In the genomic region with DNA sequence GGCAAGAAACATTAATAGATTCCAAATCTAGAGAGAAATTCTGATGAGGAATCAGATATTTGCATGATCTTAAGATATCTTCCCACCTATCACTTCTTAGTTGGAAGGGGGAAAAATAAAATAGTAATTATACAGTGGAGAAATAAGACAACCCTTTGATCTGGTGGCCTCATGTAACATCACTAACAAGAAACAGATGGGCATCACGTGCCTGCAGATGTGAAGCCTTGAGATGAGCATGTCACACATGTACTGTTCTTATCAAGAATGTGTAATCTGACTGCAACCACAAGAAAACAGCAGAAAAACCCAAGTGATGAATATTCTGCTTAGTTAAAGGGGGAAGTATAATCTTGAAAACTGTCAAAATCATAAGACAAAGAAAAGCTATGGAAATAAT, we compare ENCODE assay signal across 23 cellular contexts. TPM values are rescaled to one million over a fixed set of nuclear protein-coding genes. Genes with fewer than 3 reads are reported as not detected.
A peak's percentile ranks its signal among the peaks of the same experiment; 100 is the strongest.
DNase-seq lines count a peak whose midpoint lies in the region; ATAC-seq and TF ChIP-seq lines count a peak whose summit lies in the region.
"Had no signal": no experiment of that assay in that cellular context is flagged by ENCODE, and none has a peak within 500 bp of the region (broad histone marks: within the 10 kb centered on the region; RNA-seq: fewer than 3 reads in every experiment).

No MANE protein-coding gene starts in this region.

- no peaks in the 10 kb centered on the region for H3K9me2 ChIP-seq in SK-N-SH

- H3F3A ChIP-seq in SK-N-SH (replicated peaks; ENCODE audit: insufficient read depth) = no peaks in the 10 kb centered on the region

- CTCF ChIA-PET in SK-N-SH (lab: Yijun Ruan, JAX) = interaction anchor here (0.6 to 1.8 kb wide), 6 partner anchors 9 to 439 kb away, joined by 3 to 5 read pairs (median 4); a partner anchor contains a TSS

- H3K4me3 ChIP-seq in BE2C (ENCODE audit: low read depth, low read length) (no peak overlapping the region), SK-N-SH (ENCODE audit: low read depth in 2 of 2, low read length in 1 of 2) (no peak overlapping the region), fibroblast of mammary gland (ENCODE audit: control insufficient read depth, low read depth, low read length) (no peak overlapping the region)
- H3K4me3 ChIP-seq: breast epithelium, GM23338, right atrium auricular region, suprapubic skin, vagina had no signal

- TF ChIP-seq CTCF in BE2C (IDR thresholded peaks at IDR 0.05; ENCODE audit: low read depth, low read length) (no peak), SK-N-SH (IDR thresholded peaks at IDR 0.05) (no peak), fibroblast of mammary gland (conservative IDR thresholded peaks at IDR 0.05; ENCODE audit: control insufficient read depth, insufficient read depth, low read depth, low read length) (no peak)

- no peak overlapping the region for H2AFZ ChIP-seq in SK-N-SH (ENCODE audit: low read depth)
- H2AFZ ChIP-seq: GM23338 had no signal

- TF ChIP-seq RAD21 in SK-N-SH (IDR thresholded peaks at IDR 0.05; ENCODE audit: low read length) = no peak

- ATAC-seq in HG03432 (IDR thresholded peaks at IDR 0.05; ENCODE audit: unreplicated experiment) (peak; percentile 53), HG03442 (IDR thresholded peaks at IDR 0.05; ENCODE audit: unreplicated experiment) (no peak), GM21390 (IDR thresholded peaks at IDR 0.05; ENCODE audit: unreplicated experiment) (no peak)
- ATAC-seq: GM23338, T-cell had no signal

- H3K27me3 ChIP-seq in BE2C = no peaks in the 10 kb centered on the region
- peaks cover 5% of the 10 kb centered on the region; the same call in 1 of the 2 replicates for H3K27me3 ChIP-seq in SK-N-SH (ENCODE audit: insufficient read depth)
- H3K27me3 ChIP-seq: breast epithelium, right atrium auricular region, suprapubic skin, vagina had no signal

- no peaks in the 10 kb centered on the region for H4K20me1 ChIP-seq in SK-N-SH (ENCODE audit: insufficient read depth)

- H3K4me1 ChIP-seq in BE2C = peaks cover 8% of the 10 kb centered on the region
- peaks cover 0 to 3% of the 10 kb centered on the region in 2 experiments; a peak in 2 of 4 replicates for H3K4me1 ChIP-seq in SK-N-SH (ENCODE audit: control insufficient read depth in 1 of 2, insufficient read depth in 2 of 2, low read depth in 1 of 2, low read length in 1 of 2)
- H3K4me1 ChIP-seq: breast epithelium, right atrium auricular region, vagina had no signal

- peak; percentile 45 for DNase-seq in BE2C
- DNase-seq in SK-N-SH = no peak
- DNase-seq in fibroblast of mammary gland (ENCODE audit: low read depth) = peak; percentile 74
- no peak for DNase-seq in NCI-H2171 treated with DMSO at 0.1 percent for 48 hours (lab: John Stamatoyannopoulos, UW)
- DNase-seq in anterior cingulate cortex (lab: John Stamatoyannopoulos, UW) = no peak
- DNase-seq: activated CD4-positive, alpha-beta T cell treated with anti-CD3 and anti-CD28 coated beads, Interleukin-2, amount 50 U/mL, for 1 hour; activated CD8-positive, alpha-beta memory T cell treated with anti-CD3 and anti-CD28 coated beads, Interleukin-2, amount 50 U/mL, for 4 hours; activated effector memory CD4-positive, alpha-beta T cell treated with Interleukin-2 at 50 U/mL for 16 hours; C1 segment of cervical spinal cord; KG1; kidney glomerular epithelial cell; NCI-H2081; NCI-H446 treated with DMSO at 0.1 percent for 48 hours; T-cell had no signal

- H3K36me3 ChIP-seq in BE2C (no peaks in the 10 kb centered on the region), SK-N-SH (replicated peaks in 1 of 2; ENCODE audit: control insufficient read depth in 1 of 2, insufficient read depth in 2 of 2, low read length in 1 of 2) (no peaks in the 10 kb centered on the region)
- H3K36me3 ChIP-seq: breast epithelium, right atrium auricular region, suprapubic skin, vagina had no signal

- 7% methylated on average over 1 of the region's 1 CpG for WGBS in SK-N-SH (ENCODE audit: low lambda C conversion rate)

- POLR2A ChIA-PET in SK-N-SH (lab: Yijun Ruan, JAX) = no interaction called here

- no peak overlapping the region for H3K9ac ChIP-seq in SK-N-SH

- H3K4me2 ChIP-seq in SK-N-SH = no peak overlapping the region
- H3K4me2 ChIP-seq: GM23338 had no signal

- H3K79me2 ChIP-seq in SK-N-SH (ENCODE audit: insufficient read depth) = no peaks in the 10 kb centered on the region

- H3K9me3 ChIP-seq in BE2C (no peaks in the 10 kb centered on the region), SK-N-SH (no peaks in the 10 kb centered on the region)
- H3K9me3 ChIP-seq: breast epithelium, suprapubic skin, vagina had no signal

- no peak overlapping the region for H3K27ac ChIP-seq in SK-N-SH (ENCODE audit: low read depth in 2 of 2, low read length in 1 of 2)
- H3K27ac ChIP-seq: breast epithelium, right atrium auricular region, suprapubic skin, vagina had no signal

- TF ChIP-seq EP300 in SK-N-SH (IDR thresholded peaks at IDR 0.05; ENCODE audit: borderline replicate concordance in 1 of 2, low read depth in 1 of 2, low read length in 1 of 2) = no peak

TF ChIP-seq in SK-N-SH, 30 proteins besides CTCF, POLR2A, EP300 and RAD21:
- TF ChIP-seq POLR2AphosphoS5 (IDR thresholded peaks at IDR 0.05; ENCODE audit: low read depth, low read length) (no peak), GATA2 (CRISPR knock-in tag; IDR thresholded peaks at IDR 0.05) (peak; percentile 38; the same call in 1 of the 2 replicates), TCF12 (IDR thresholded peaks at IDR 0.05) (peak; percentile 23; the same call in 1 of the 2 replicates), RXRA (IDR thresholded peaks at IDR 0.05; ENCODE audit: borderline replicate concordance, low read depth) (no peak)
- TF ChIP-seq, protein P1, sequence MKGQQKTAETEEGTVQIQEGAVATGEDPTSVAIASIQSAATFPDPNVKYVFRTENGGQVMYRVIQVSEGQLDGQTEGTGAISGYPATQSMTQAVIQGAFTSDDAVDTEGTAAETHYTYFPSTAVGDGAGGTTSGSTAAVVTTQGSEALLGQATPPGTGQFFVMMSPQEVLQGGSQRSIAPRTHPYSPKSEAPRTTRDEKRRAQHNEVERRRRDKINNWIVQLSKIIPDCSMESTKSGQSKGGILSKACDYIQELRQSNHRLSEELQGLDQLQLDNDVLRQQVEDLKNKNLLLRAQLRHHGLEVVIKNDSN (IDR thresholded peaks at IDR 0.05; ENCODE audit: borderline replicate concordance, low read depth) = peak; percentile 36; the same call in 1 of the 2 replicates

RNA-seq across cellular contexts. Expression of a gene that starts 31.4 kb away (rescaled TPM):
- 30.4 TPM for polyA plus RNA-seq in BE2C (2012; ENCODE audit: insufficient read depth, insufficient read length, low read depth)
- not detected in 2 replicates for polyA plus RNA-seq in SK-N-SH (2012; rRNA removed)
- not detected in 2 replicates for polyA plus RNA-seq in SK-N-SH (2012; cell fraction: cytosol; rRNA removed)
- not detected in 2 replicates for polyA plus RNA-seq in SK-N-SH (2012; cell fraction: nucleus; rRNA removed)
- polyA plus RNA-seq: endothelial cell of umbilical vein, GM23338 had no signal

RNA-seq across cellular contexts. Expression of a gene that starts 52.5 kb away (rescaled TPM):
- 0.09 TPM for polyA plus RNA-seq in BE2C (2012; ENCODE audit: insufficient read depth, insufficient read length, low read depth)
- 0.02 and 0.03 TPM in 2 replicates for polyA plus RNA-seq in SK-N-SH (2012; rRNA removed)
- 0.03 TPM in 2 replicates for polyA plus RNA-seq in SK-N-SH (2012; cell fraction: cytosol; rRNA removed)
- polyA plus RNA-seq in SK-N-SH (2012; cell fraction: nucleus; rRNA removed) = 0.04 and 0.05 TPM in 2 replicates

Comparison
In these comparisons a context has a peak if more than half of its experiments do, and no peak if none do; other contexts are left out.
1. DNase-seq: peak in BE2C (single experiment) and fibroblast of mammary gland (single experiment); none in SK-N-SH (single experiment), NCI-H2171 treated with DMSO at 0.1 percent for 48 hours (single experiment) and anterior cingulate cortex (0 of 58).